28 cellular contexts compared by ENCODE assay signal in genomic region chr20:58405504-58406291, GRCh38. TPM values are rescaled to one million over a fixed set of nuclear protein-coding genes. Genes with fewer than 3 reads are reported as not detected.
DNase-seq lines count a peak whose midpoint lies in the region; ATAC-seq and TF ChIP-seq lines count a peak whose summit lies in the region.
"Had no signal": no experiment of that assay in that cellular context is flagged by ENCODE, and none has a peak within 500 bp of the region (broad histone marks: within the 10 kb centered on the region; RNA-seq: fewer than 3 reads in every experiment).

No MANE protein-coding gene starts in this region.

- no peak for TF ChIP-seq RAD21 in IMR-90 (IDR thresholded peaks at IDR 0.05; ENCODE audit: low read length)

- H3K9ac ChIP-seq in GM23248 (no peak overlapping the region), IMR-90 (ENCODE audit: low read depth, low read length) (no peak overlapping the region)

- no peak for TF ChIP-seq POLR2A in IMR-90 (IDR thresholded peaks at IDR 0.05; ENCODE audit: low read depth, low read length)

- no peak overlapping the region for H3K18ac ChIP-seq in IMR-90 (ENCODE audit: low read depth, low read length)

- H2BK5ac ChIP-seq in IMR-90 (ENCODE audit: low read depth, low read length, poor library complexity, severe bottlenecking), result no peak overlapping the region

- intact Hi-C loops in IMR-90 (cut with micrococcal nuclease), result loop anchor here (5.0 kb wide), 1 partner anchor 37 kb away; no protein-coding TSS in a partner anchor
- intact Hi-C loops in psoas muscle (cut with DNase I), result no loop called here

- no peak overlapping the region for H4K91ac ChIP-seq in IMR-90 (ENCODE audit: insufficient read depth, low read depth, low read length)

- no peak overlapping the region for H4K5ac ChIP-seq in IMR-90 (ENCODE audit: low read depth, low read length)

- H2AFZ ChIP-seq in GM23248 (no peak overlapping the region), IMR-90 (replicated peaks; ENCODE audit: low read length, poor library complexity) (no peak overlapping the region)

- H3K4me3 ChIP-seq in GM23248, result no peak overlapping the region
- H3K4me3 ChIP-seq in IMR-90 (ENCODE audit: insufficient read depth, low read depth, low read length), result no peak overlapping the region
- no peak overlapping the region for H3K4me3 ChIP-seq in psoas muscle
- no peak overlapping the region for H3K4me3 ChIP-seq in H7 (ENCODE audit: insufficient read depth, low read depth, low read length)
- H3K4me3 ChIP-seq: lower lobe of right lung, MG63, pancreas, upper lobe of left lung had no signal

- in situ Hi-C loops in GM23248 (cut with MboI) (no loop called here), IMR-90 (cut with MboI; ENCODE audit: low sequenced_read_pairs) (no loop called here)

- dilution Hi-C loops in IMR-90 (cut with HindIII; ENCODE audit: low sequenced_read_pairs, unreplicated experiment), result no loop called here

- no peak overlapping the region for H2AK5ac ChIP-seq in IMR-90 (ENCODE audit: low read depth, low read length)

- POLR2A ChIA-PET in IMR-90 (lab: Charles Lee; ENCODE audit: unreplicated experiment), result no interaction called here

- no peaks in the 10 kb centered on the region for H3K36me3 ChIP-seq in GM23248 (ENCODE audit: low read depth)
- no peaks in the 10 kb centered on the region; the same call in 1 of the 2 replicates for H3K36me3 ChIP-seq in IMR-90 (ENCODE audit: control insufficient read depth, insufficient read depth, low read length)
- no peaks in the 10 kb centered on the region for H3K36me3 ChIP-seq in psoas muscle (ENCODE audit: insufficient read depth in 1 of 2, low read depth in 1 of 2)
- H3K36me3 ChIP-seq in H7 (replicated peaks; ENCODE audit: control insufficient read depth, insufficient read depth, low read length), result no peaks in the 10 kb centered on the region
- H3K36me3 ChIP-seq: lower lobe of right lung, pancreas, upper lobe of left lung had no signal

- H3K27me3 ChIP-seq in GM23248 (replicated peaks; ENCODE audit: insufficient read depth), result no peaks in the 10 kb centered on the region
- no peaks in the 10 kb centered on the region for H3K27me3 ChIP-seq in IMR-90 (ENCODE audit: control insufficient read depth, insufficient read depth, low read length)
- no peaks in the 10 kb centered on the region for H3K27me3 ChIP-seq in psoas muscle (ENCODE audit: insufficient read depth in 3 of 3, low read length in 2 of 3)
- H3K27me3 ChIP-seq in H7 (ENCODE audit: control insufficient read depth, insufficient read depth, low read length), result no peaks in the 10 kb centered on the region
- H3K27me3 ChIP-seq: MG63, pancreas, upper lobe of left lung had no signal

- H3K9me1 ChIP-seq in IMR-90 (ENCODE audit: insufficient read depth, low read length), result peaks cover 23% of the 10 kb centered on the region

- H3K4ac ChIP-seq in IMR-90 (ENCODE audit: low read depth, low read length), result no peak overlapping the region

- H3K79me2 ChIP-seq in GM23248 (ENCODE audit: insufficient read depth), result peaks cover 100% of the 10 kb centered on the region

- CTCF ChIA-PET in IMR-90 (lab: Yijun Ruan, JAX), result interaction anchor here (1.1 to 1.3 kb wide), 2 partner anchors 17 kb away, joined by 3 read pairs; no protein-coding TSS in a partner anchor

- H3K27ac ChIP-seq in GM23248 (peak overlapping the region; percentile 9; the same call in 1 of the 2 replicates), IMR-90 (ENCODE audit: insufficient read depth, low read length) (no peak overlapping the region), epithelial cell of prostate (peak overlapping the region; percentile 70), psoas muscle (peak overlapping the region; percentile 87)
- H3K27ac ChIP-seq: lower lobe of right lung, WERI-Rb-1 had no signal

- DNase-seq in GM23248 (no peak), IMR-90 (no peak), epithelial cell of prostate (ENCODE audit: low read depth, low spot score) (no peak), psoas muscle (no peak), medulla oblongata (ENCODE audit: extremely low spot score) (no peak), H7 (no peak)
- DNase-seq: activated CD4-positive, alpha-beta T cell treated with anti-CD3 and anti-CD28 coated beads for 48 hours; activated gamma-delta T cell; activated naive CD8-positive, alpha-beta T cell treated with anti-CD3 and anti-CD28 coated beads, Interleukin-2, amount 10 ng/mL, durations not matched to agents 7 days and 5 days; activated T-cell treated with anti-CD3 and anti-CD28 coated beads, Interleukin-2, amount 50 U/mL, for 24 hours; CD4-positive, CD25-positive, alpha-beta regulatory T cell; dermis blood vessel endothelial cell; glutamatergic neuron; islet precursor cell; KBM-7; lower lobe of right lung; MG63; NCI-H1417 treated with DMSO at 0.1 percent for 48 hours; NCI-H2081; pancreas; SHP77; stimulated activated CD4-positive, alpha-beta T cell treated with anti-CD3 and anti-CD28 coated beads, Interleukin-12 subunit alpha, Interleukin-12 subunit beta, amount 100 ng/mL, for 4 hours; stimulated activated CD4-positive, alpha-beta T cell treated with anti-CD3 and anti-CD28 coated beads, Interleukin-4, amount 100 ng/mL, for 1 hour; T1000; upper lobe of left lung; WERI-Rb-1 had no signal

- BruUV-seq in IMR-90 (replicated peaks; lab: Mats Ljungman, UMichigan), result no TSS peak

- peak; percentile 25 for ATAC-seq in IMR-90 (ENCODE audit: low read depth)
- peak in 2 of 4 donors; percentile 25 to 44 for ATAC-seq in psoas muscle
- no peak for ATAC-seq in HG03469 (IDR thresholded peaks at IDR 0.05; ENCODE audit: unreplicated experiment)
- ATAC-seq: lower lobe of right lung; pancreas; stimulated activated effector memory CD8-positive, alpha-beta T cell treated with anti-CD3 and anti-CD28 coated beads, Interleukin-12 subunit alpha, Interleukin-12 subunit beta, amount 100 ng/mL, for 72 hours had no signal

- H3K4me1 ChIP-seq in GM23248 (ENCODE audit: insufficient read depth) (peaks cover 30% of the 10 kb centered on the region), IMR-90 (ENCODE audit: control insufficient read depth, insufficient read depth, low read length) (peaks cover 7% of the 10 kb centered on the region), psoas muscle (peaks cover 71% of the 10 kb centered on the region)

- H3K79me1 ChIP-seq in IMR-90 (ENCODE audit: low read depth in 1 of 2, low read length in 2 of 2), result peaks cover 24 to 74% of the 10 kb centered on the region in 2 experiments

- no peak overlapping the region for H3K4me2 ChIP-seq in GM23248 (ENCODE audit: unreplicated experiment)
- H3K4me2 ChIP-seq in IMR-90 (ENCODE audit: low read depth, low read length), result no peak overlapping the region

- H2BK20ac ChIP-seq in IMR-90 (ENCODE audit: low read depth, low read length), result no peak overlapping the region

- peaks cover 38% of the 10 kb centered on the region for H4K20me1 ChIP-seq in GM23248 (ENCODE audit: insufficient read depth)
- peaks cover 90% of the 10 kb centered on the region for H4K20me1 ChIP-seq in IMR-90 (ENCODE audit: insufficient read depth, low read length)

- H2BK120ac ChIP-seq in IMR-90 (ENCODE audit: low read depth, low read length), result no peak overlapping the region

- no peak overlapping the region for H3K14ac ChIP-seq in IMR-90 (replicated peaks; ENCODE audit: low read depth, low read length)

- H3K9me2 ChIP-seq in GM23248 (ENCODE audit: insufficient read depth), result no peaks in the 10 kb centered on the region

- H3K9me3 ChIP-seq in GM23248 (ENCODE audit: low read depth) (no peaks in the 10 kb centered on the region), IMR-90 (ENCODE audit: control insufficient read depth, insufficient read depth, low read length) (no peaks in the 10 kb centered on the region), psoas muscle (no peaks in the 10 kb centered on the region)
- H3K9me3 ChIP-seq: lower lobe of right lung, MG63, pancreas, upper lobe of left lung had no signal

- no peak overlapping the region for H3K56ac ChIP-seq in IMR-90 (ENCODE audit: extremely low read depth, insufficient read depth, low read length)

- H2BK15ac ChIP-seq in IMR-90 (ENCODE audit: low read depth, low read length), result no peak overlapping the region

- no peak overlapping the region for H3K23ac ChIP-seq in IMR-90 (ENCODE audit: low read depth, low read length)

- H3F3A ChIP-seq in GM23248 (ENCODE audit: insufficient read depth), result peaks cover 26% of the 10 kb centered on the region

- TF ChIP-seq CTCF in IMR-90 (conservative IDR thresholded peaks at IDR 0.05; ENCODE audit: low read depth, low read length) (no peak), psoas muscle (IDR thresholded peaks at IDR 0.05) (no peak)

- no peak overlapping the region for H2AK9ac ChIP-seq in IMR-90 (replicated peaks; ENCODE audit: low read depth, low read length, poor library complexity)

- no peak overlapping the region for H4K8ac ChIP-seq in IMR-90 (ENCODE audit: low read depth in 2 of 2, low read length in 2 of 2)

- WGBS in GM23248 (ENCODE audit: low coverage in 1 of 2, low lambda C conversion rate in 2 of 2, missing lambda C conversion rate in 2 of 2), 2 experiments, result 73% methylated on average over 11 of the region's 11 CpGs
- WGBS in IMR-90 (ENCODE audit: extremely low coverage in 2 of 2, insufficient read length in 1 of 2), 2 experiments, result 36% methylated on average over 2 of the region's 11 CpGs; no CpG with 5 or more reads in 1 of the 2 experiments
- WGBS in psoas muscle, 3 donors, result 60 to 78% (median 72%) methylated on average over 10 to 11 of the region's 11 CpGs

TF ChIP-seq in IMR-90, 13 proteins besides CTCF, POLR2A, EP300 and RAD21:
- no peak for TF ChIP-seq RCOR1 (IDR thresholded peaks at IDR 0.05; ENCODE audit: insufficient replicate concordance, low read length)

RNA-seq across cellular contexts. Expression of gene VAPB, which starts 16.7 kb away (rescaled TPM):
- total RNA-seq in GM23248 (2014; rRNA removed; shearing (Covaris generic)), result 8.8 and 10.0 TPM in 2 replicates
- polyA plus RNA-seq in GM23248 (2016; fragmentation: Nextera tagmentation; extraction: Ambion mirVana) (34.1 and 37.0 TPM in 2 replicates), IMR-90 (2012; rRNA removed) (20.8 and 26.0 TPM in 2 replicates), psoas muscle (10 to 100 TPM; 30.7 to 46.5 (median 44.4) TPM)
- total RNA-seq in IMR-90 (2012; rRNA removed) (9.1 and 12.8 TPM in 2 replicates), psoas muscle (10 to 100 TPM; 64.0 to 84.5 (median 77.5) TPM)
- 8.2 and 10.0 TPM in 2 replicates for polyA plus RNA-seq in IMR-90 (2012; cell fraction: cytosol; rRNA removed)
- polyA plus RNA-seq in IMR-90 (2012; cell fraction: nucleus; rRNA removed; ENCODE audit: low replicate concordance), result 9.1 and 22.4 TPM in 2 replicates
- 14.0 and 19.9 TPM in 2 replicates for total RNA-seq in H7 (2014; rRNA removed; shearing (Covaris generic))
